In the genomic region with DNA sequence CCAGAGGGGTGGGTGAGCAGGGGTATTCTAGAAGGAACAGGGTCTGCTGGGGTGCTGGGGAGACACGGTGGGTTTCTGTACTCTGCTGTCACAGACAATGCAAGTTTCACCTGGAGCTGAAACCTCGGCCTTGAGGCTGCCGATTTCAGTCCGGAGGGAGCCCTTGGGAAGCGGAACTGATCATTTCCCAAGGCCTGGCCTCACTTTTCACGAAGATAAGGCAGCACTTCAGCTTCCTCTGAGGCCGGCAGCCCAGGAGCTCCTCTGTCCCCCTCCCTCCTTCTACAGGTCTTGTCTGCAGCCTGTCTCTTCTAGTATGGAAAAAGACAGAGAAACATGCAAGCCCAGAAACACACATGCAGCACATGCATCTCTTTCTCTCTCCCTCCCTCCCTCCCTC, we compare ENCODE assay signal across 14 cellular contexts.
"Had no signal": no experiment of that assay in that cellular context is flagged by ENCODE, and none has a peak within 500 bp of the region (broad histone marks: within the 10 kb centered on the region; RNA-seq: fewer than 3 reads in every experiment).

No MANE protein-coding gene starts in this region.

- H3K27me3 Mint-ChIP-seq: activated CD4-positive, alpha-beta T cell treated with anti-CD3 and anti-CD28 coated beads, Interleukin-2, amount 10 ng/mL, durations not matched to agents 24 days and 14 days had no signal

- DNase-seq: activated B cell treated with CpG ODN at 0.5 μM for 24 hours; activated CD4-positive, alpha-beta T cell treated with anti-CD3 and anti-CD28 coated beads, Interleukin-2, amount 10 ng/mL, durations not matched to agents 24 days and 14 days; activated naive CD4-positive, alpha-beta T cell treated with anti-CD3 and anti-CD28 coated beads, Interleukin-2, amount 10 ng/mL, durations not matched to agents 7 days and 5 days; effector CD8-positive, alpha-beta T cell; heart right ventricle; left ventricle myocardium inferior; stimulated activated CD4-positive, alpha-beta T cell treated with anti-CD3 and anti-CD28 coated beads, Interleukin-15, amount 100 ng/mL, for 24 hours; stimulated activated CD4-positive, alpha-beta T cell treated with anti-CD3 and anti-CD28 coated beads, Interleukin-4, amount 100 ng/mL, for 24 hours; stomach; T-helper 9 cell; uterus had no signal

- H3K27ac ChIP-seq: coronary artery, heart right ventricle, left ventricle myocardium inferior, ovary, stomach, uterus had no signal

- H3K27ac Mint-ChIP-seq: activated B cell treated with CpG ODN at 0.5 μM for 24 hours; activated naive CD4-positive, alpha-beta T cell treated with anti-CD3 and anti-CD28 coated beads, Interleukin-2, amount 10 ng/mL, durations not matched to agents 7 days and 5 days; nephron progenitor cell had no signal

- H3K9me3 ChIP-seq: heart right ventricle, left ventricle myocardium inferior, ovary, stomach, uterus had no signal

- H3K36me3 ChIP-seq: heart right ventricle, left ventricle myocardium inferior, ovary, stomach, uterus had no signal

- H3K36me3 Mint-ChIP-seq: activated naive CD4-positive, alpha-beta T cell treated with anti-CD3 and anti-CD28 coated beads, Interleukin-2, amount 10 ng/mL, durations not matched to agents 7 days and 5 days had no signal

- H3K27me3 ChIP-seq: ovary, uterus had no signal

- H3K4me3 Mint-ChIP-seq: activated B cell treated with CpG ODN at 0.5 μM for 24 hours; activated CD4-positive, alpha-beta T cell treated with anti-CD3 and anti-CD28 coated beads, Interleukin-2, amount 10 ng/mL, durations not matched to agents 24 days and 14 days; activated naive CD4-positive, alpha-beta T cell treated with anti-CD3 and anti-CD28 coated beads, Interleukin-2, amount 10 ng/mL, durations not matched to agents 7 days and 5 days; nephron progenitor cell had no signal

- H3K4me1 ChIP-seq: left ventricle myocardium inferior, stomach, uterus had no signal

- H3K9me3 Mint-ChIP-seq: activated B cell treated with CpG ODN at 0.5 μM for 24 hours; activated CD4-positive, alpha-beta T cell treated with anti-CD3 and anti-CD28 coated beads, Interleukin-2, amount 10 ng/mL, durations not matched to agents 24 days and 14 days; activated naive CD4-positive, alpha-beta T cell treated with anti-CD3 and anti-CD28 coated beads, Interleukin-2, amount 10 ng/mL, durations not matched to agents 7 days and 5 days; nephron progenitor cell had no signal

- H3K4me3 ChIP-seq: coronary artery, heart right ventricle, left ventricle myocardium inferior, ovary, stomach, uterus had no signal
